8 cellular contexts compared by ENCODE assay signal in the genomic region with DNA sequence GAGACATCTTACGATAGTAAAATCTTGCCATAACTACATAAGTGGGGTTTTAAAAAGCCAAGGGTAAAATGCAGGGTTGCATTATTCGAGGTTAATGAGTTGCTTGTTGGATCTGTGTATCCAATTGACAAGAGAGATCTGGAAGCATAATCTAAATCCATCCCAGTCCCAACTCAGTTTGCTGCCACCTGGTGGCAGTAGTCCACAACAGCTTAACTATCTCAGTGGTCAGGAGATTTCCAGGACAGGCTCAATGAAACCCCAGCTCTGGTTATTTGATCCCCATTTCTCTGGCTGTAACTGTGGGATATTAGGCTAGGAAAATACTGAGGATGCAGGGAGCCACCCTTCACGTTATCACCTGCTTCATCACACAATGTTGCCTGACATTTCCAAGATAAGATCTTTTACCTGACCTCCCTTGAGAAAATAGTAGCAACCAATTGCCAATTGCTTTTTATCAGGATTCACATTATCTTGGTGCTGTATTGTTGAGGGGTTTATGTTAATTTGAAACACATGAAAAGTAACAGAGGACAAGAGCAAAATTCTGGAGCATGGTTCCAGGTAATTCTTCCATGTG.
DNase-seq lines count a peak whose midpoint lies in the region; ATAC-seq and TF ChIP-seq lines count a peak whose summit lies in the region.

No MANE protein-coding gene starts in this region.

- peak; percentile 41 for DNase-seq in DMS153 (lab: John Stamatoyannopoulos, UW)
- no peak for DNase-seq in DMS153 treated with DMSO at 0.1 percent for 48 hours (lab: John Stamatoyannopoulos, UW; ENCODE audit: unreplicated experiment)
- peak; percentile 65 for DNase-seq in NCI-H748 (lab: John Stamatoyannopoulos, UW; ENCODE audit: unreplicated experiment)
- peak; percentile 80 for DNase-seq in activated CD8-positive, alpha-beta memory T cell treated with anti-CD3 and anti-CD28 coated beads for 24 hours
- peak; percentile 79 for DNase-seq in epidermal melanocyte (ENCODE audit: insufficient read length, low spot score)
- peak in 2 of 3 donors; percentile 66 to 84 for DNase-seq in mucosa of descending colon
- peak; percentile 6 for DNase-seq in stimulated activated naive B cell treated with anti-CD40 and anti-IgM and Interleukin-4, amounts not matched to agents 10 μg/mL and 1 μg/mL and 100 μg/mL, for 72 hours

- no peaks in the 10 kb centered on the region for H3K36me3 ChIP-seq in mucosa of descending colon (ENCODE audit: low read depth)

- peak; percentile 76 for TF ChIP-seq CTCF in mucosa of descending colon (IDR thresholded peaks at IDR 0.05)

- peaks cover 4 to 8% of the 10 kb centered on the region in 2 donors for H3K4me1 Mint-ChIP-seq in stimulated activated naive B cell treated with anti-CD40 and anti-IgM and Interleukin-4, amounts not matched to agents 10 μg/mL and 1 μg/mL and 100 μg/mL, for 72 hours

- H3K9me3 ChIP-seq in mucosa of descending colon, result no peaks in the 10 kb centered on the region

- H3K27ac Mint-ChIP-seq in stimulated activated naive B cell treated with anti-CD40 and anti-IgM and Interleukin-4, amounts not matched to agents 10 μg/mL and 1 μg/mL and 100 μg/mL, for 72 hours, result no peak overlapping the region

- no peaks in the 10 kb centered on the region for H3K36me3 Mint-ChIP-seq in stimulated activated naive B cell treated with anti-CD40 and anti-IgM and Interleukin-4, amounts not matched to agents 10 μg/mL and 1 μg/mL and 100 μg/mL, for 72 hours

- intact Hi-C loops in mucosa of descending colon (cut with DNase I, micrococcal nuclease), result loop anchor here in 1 of 2 donors (5.0 kb wide), 1 partner anchor 55 kb away; no protein-coding TSS in a partner anchor

- H3K4me3 Mint-ChIP-seq in stimulated activated naive B cell treated with anti-CD40 and anti-IgM and Interleukin-4, amounts not matched to agents 10 μg/mL and 1 μg/mL and 100 μg/mL, for 72 hours, result no peak overlapping the region

- no peak overlapping the region for H3K4me3 ChIP-seq in mucosa of descending colon

- no peaks in the 10 kb centered on the region for H3K9me3 Mint-ChIP-seq in stimulated activated naive B cell treated with anti-CD40 and anti-IgM and Interleukin-4, amounts not matched to agents 10 μg/mL and 1 μg/mL and 100 μg/mL, for 72 hours

- H3K27me3 Mint-ChIP-seq in stimulated activated naive B cell treated with anti-CD40 and anti-IgM and Interleukin-4, amounts not matched to agents 10 μg/mL and 1 μg/mL and 100 μg/mL, for 72 hours, result no peaks in the 10 kb centered on the region

- ATAC-seq in HG02884 (IDR thresholded peaks at IDR 0.05; ENCODE audit: unreplicated experiment) (peak; percentile 27), mucosa of descending colon (peak; percentile 78)
- peak; percentile 51 to 52 for ATAC-seq in stimulated activated naive B cell treated with anti-CD40 and anti-IgM and Interleukin-4, amounts not matched to agents 10 μg/mL and 1 μg/mL and 100 μg/mL, for 72 hours (replicated peaks)

- H3K4me1 ChIP-seq in mucosa of descending colon (ENCODE audit: low read depth), result no peaks in the 10 kb centered on the region

Comparison
In these comparisons a context has a peak if more than half of its experiments do, and no peak if none do; other contexts are left out.
1. ATAC-seq: peak in every context shown above with its lines; median percentile 78 in mucosa of descending colon; 52 in stimulated activated naive B cell treated with anti-CD40 and anti-IgM and Interleukin-4, amounts not matched to agents 10 μg/mL and 1 μg/mL and 100 μg/mL, for 72 hours; 27 in HG02884.